ENCODE assay signal across 1 cellular context in genomic region chr16:10385725-10386516, GRCh38.
TF ChIP-seq lines count a peak whose summit lies in the region.

TSS of gene ATF7IP2 (plus strand) at chr16:10386061. CDS start at chr16:10430621, 44,560 bp downstream.

TF ChIP-seq in H1, 55 proteins besides CTCF, POLR2A, EP300 and RAD21 (continued from another document):
- TF ChIP-seq USF2 (IDR thresholded peaks at IDR 0.05; ENCODE audit: low read length) (peak; percentile 75), GTF2F1 (IDR thresholded peaks at IDR 0.05; ENCODE audit: borderline replicate concordance, low read depth, low read length) (peak; percentile 73; the same call in 1 of the 2 replicates), E2F6 (IDR thresholded peaks at IDR 0.05) (no peak), BACH1 (IDR thresholded peaks at IDR 0.05; ENCODE audit: low read length) (peak; percentile 29; the same call in 1 of the 2 replicates), SUZ12 (IDR thresholded peaks at IDR 0.05; ENCODE audit: low read length) (no peak), TEAD4 (IDR thresholded peaks at IDR 0.05; ENCODE audit: low read depth, low read length) (no peak), SP4 (IDR thresholded peaks at IDR 0.05; ENCODE audit: low read length) (no peak), HDAC6 (IDR thresholded peaks at IDR 0.05; ENCODE audit: low read depth, low read length) (no peak), SP2 (IDR thresholded peaks at IDR 0.05; ENCODE audit: low read length) (peak; percentile 53; the same call in 1 of the 2 replicates), NRF1 (IDR thresholded peaks at IDR 0.05; ENCODE audit: low read depth, low read length) (no peak), EZH2 (IDR thresholded peaks at IDR 0.05; ENCODE audit: low read depth, low read length, severe bottlenecking) (no peak), TAF7 (optimal IDR thresholded peaks at IDR 0.05; ENCODE audit: borderline replicate concordance, low read depth, low read length) (peak; percentile 69), SIX5 (IDR thresholded peaks at IDR 0.05; ENCODE audit: low read depth, low read length) (no peak), ASH2L (IDR thresholded peaks at IDR 0.05; ENCODE audit: low read length) (peak; percentile 90), HDAC2 (IDR thresholded peaks at IDR 0.05; ENCODE audit: borderline replicate concordance in 1 of 2, low read depth in 2 of 2, low read length in 2 of 2) (no peak), CHD7 (IDR thresholded peaks at IDR 0.05; ENCODE audit: insufficient replicate concordance, low read length) (no peak), JUND (IDR thresholded peaks at IDR 0.05; ENCODE audit: low read length) (no peak), SAP30 (IDR thresholded peaks at IDR 0.05; ENCODE audit: insufficient read depth, insufficient replicate concordance, low read length) (no peak), CHD1 (IDR thresholded peaks at IDR 0.05; ENCODE audit: low read depth, low read length) (no peak), GABPA (IDR thresholded peaks at IDR 0.05; ENCODE audit: borderline replicate concordance, insufficient read depth, low read length) (0 out of 2 replicates have a peak, but pooled peaks have one; percentile 5), KDM4A (IDR thresholded peaks at IDR 0.05; ENCODE audit: low read depth, low read length, severe bottlenecking) (peak; percentile 91), TAF1 (IDR thresholded peaks at IDR 0.05; ENCODE audit: low read depth, low read length) (peak; percentile 95), RBBP5 (IDR thresholded peaks at IDR 0.05; ENCODE audit: borderline replicate concordance, low read depth, low read length) (peak; percentile 85; the same call in 1 of the 2 replicates)
